In the genomic region with DNA sequence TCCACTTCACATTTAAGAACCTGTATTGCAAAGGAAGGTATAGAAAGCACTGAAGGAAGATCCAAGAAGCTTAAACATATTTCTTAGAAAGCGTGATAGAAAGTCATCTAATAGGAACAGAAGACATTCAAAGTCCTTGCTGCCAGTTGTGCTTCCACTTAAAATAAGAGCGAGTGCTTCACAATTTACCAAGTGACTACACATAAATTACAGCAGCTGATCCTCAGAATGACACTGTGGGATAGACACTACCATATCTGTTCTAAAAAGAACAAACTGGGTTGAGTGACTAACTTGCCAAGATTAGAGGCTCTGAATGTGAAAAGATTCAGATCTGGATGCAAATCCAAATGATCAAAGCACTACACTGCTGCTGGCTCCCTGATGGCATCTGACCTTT, we compare ENCODE assay signal across 21 cellular contexts.
"Had no signal": no experiment of that assay in that cellular context is flagged by ENCODE, and none has a peak within 500 bp of the region (broad histone marks: within the 10 kb centered on the region; RNA-seq: fewer than 3 reads in every experiment).

No MANE protein-coding gene starts in this region.

- H3K27ac ChIP-seq: coronary artery, esophagus squamous epithelium, left lung, psoas muscle, suprapubic skin, transverse colon, upper lobe of right lung, uterus had no signal

- H3K27me3 ChIP-seq: esophagus squamous epithelium, left lung, suprapubic skin, transverse colon, upper lobe of right lung, uterus had no signal

- H3K4me1 ChIP-seq: esophagus squamous epithelium, left lung, suprapubic skin, transverse colon, upper lobe of right lung, uterus had no signal

- H3K9me3 ChIP-seq: esophagus squamous epithelium, left lung, psoas muscle, suprapubic skin, transverse colon, upper lobe of right lung, uterus had no signal

- DNase-seq: dermis blood vessel endothelial cell; effector memory CD8-positive, alpha-beta T cell; erythroblast; esophagus squamous epithelium; left cardiac atrium; left lung; mammary epithelial cell; naive B cell; posterior cingulate gyrus; psoas muscle; right cardiac atrium; small intestine; stimulated activated CD4-positive, alpha-beta T cell treated with anti-CD3 and anti-CD28 coated beads, Interleukin-15, amount 100 ng/mL, for 24 hours; stimulated activated CD4-positive, alpha-beta T cell treated with anti-CD3 and anti-CD28 coated beads, Interleukin-2, amount 100 ng/mL, for 48 hours; stimulated activated naive B cell treated with anti-CD40 and anti-IgM and Interleukin-4, amounts not matched to agents 10 μg/mL and 1 μg/mL and 100 μg/mL, for 72 hours; transverse colon; upper lobe of right lung; uterus had no signal

- H3K4me3 ChIP-seq: coronary artery, esophagus squamous epithelium, left lung, psoas muscle, suprapubic skin, transverse colon, upper lobe of right lung, uterus had no signal

- ATAC-seq: effector memory CD8-positive, alpha-beta T cell; left cardiac atrium; left lung; natural killer cell treated with Interleukin-12 subunit alpha and Interleukin-12 subunit beta and Interleukin-15 and Interleukin-18, amount 100 ng/mL, for 72 hours; right cardiac atrium; stimulated activated naive B cell treated with anti-CD40 and anti-IgM and Interleukin-4, amounts not matched to agents 10 μg/mL and 1 μg/mL and 100 μg/mL, for 72 hours; upper lobe of right lung had no signal

- H3K36me3 ChIP-seq: uterus had no signal
